ENCODE assay signal across 26 cellular contexts in genomic region chr6:7658543-7658942, GRCh38.
"Had no signal": no experiment of that assay in that cellular context is flagged by ENCODE, and none has a peak within 500 bp of the region (broad histone marks: within the 10 kb centered on the region; RNA-seq: fewer than 3 reads in every experiment).

No MANE protein-coding gene starts in this region.

- H3K4me2 ChIP-seq: hepatocyte had no signal

- H2AFZ ChIP-seq: hepatocyte had no signal

- H3K9me3 Mint-ChIP-seq: immature natural killer cell, mesothelial cell of epicardium had no signal

- H3K36me3 Mint-ChIP-seq: immature natural killer cell, mesothelial cell of epicardium, naive B cell had no signal

- H3K4me1 Mint-ChIP-seq: immature natural killer cell, mesothelial cell of epicardium, naive B cell had no signal

- H3K4me3 Mint-ChIP-seq: immature natural killer cell, mesothelial cell of epicardium, naive B cell had no signal

- H3K4me1 ChIP-seq: esophagus muscularis mucosa, foreskin keratinocyte, gastroesophageal sphincter, heart left ventricle, left ventricle myocardium inferior, lower lobe of right lung had no signal

- DNase-seq: dermis blood vessel endothelial cell; dorsolateral prefrontal cortex; effector CD4-positive, alpha-beta T cell; effector memory CD4-positive, alpha-beta T cell; foreskin keratinocyte; heart left ventricle; hypothalamus; immature natural killer cell; islet precursor cell; kidney; kidney glomerular epithelial cell; left colon; left ventricle myocardium inferior; lower lobe of right lung; mesenchymal stem cell; mucosa of descending colon; naive B cell had no signal

- H3K79me2 ChIP-seq: hepatocyte had no signal

- H3K4me3 ChIP-seq: coronary artery, dorsolateral prefrontal cortex, esophagus muscularis mucosa, gastroesophageal sphincter, heart left ventricle, hepatocyte, left ventricle myocardium inferior, lower lobe of right lung, mucosa of descending colon had no signal

- H3K9me3 ChIP-seq: esophagus muscularis mucosa, gastroesophageal sphincter, heart left ventricle, left ventricle myocardium inferior, lower lobe of right lung, mucosa of descending colon had no signal

- H3K27ac Mint-ChIP-seq: immature natural killer cell, mesothelial cell of epicardium had no signal

- FAIRE-seq: colon, endothelial cell of umbilical vein, frontal cortex, kidney had no signal

- H3K27me3 ChIP-seq: foreskin keratinocyte, heart left ventricle, hepatocyte had no signal

- ATAC-seq: foreskin keratinocyte, gastroesophageal sphincter, heart left ventricle, left colon, left lobe of liver, lower lobe of right lung, mucosa of descending colon had no signal

- H3K27ac ChIP-seq: coronary artery, dorsolateral prefrontal cortex, esophagus muscularis mucosa, foreskin keratinocyte, gastroesophageal sphincter, heart left ventricle, hepatocyte, left ventricle myocardium inferior, lower lobe of right lung had no signal

- H3K36me3 ChIP-seq: esophagus muscularis mucosa, gastroesophageal sphincter, heart left ventricle, left ventricle myocardium inferior, lower lobe of right lung had no signal
